2 cellular contexts compared by ENCODE assay signal in the genomic region with DNA sequence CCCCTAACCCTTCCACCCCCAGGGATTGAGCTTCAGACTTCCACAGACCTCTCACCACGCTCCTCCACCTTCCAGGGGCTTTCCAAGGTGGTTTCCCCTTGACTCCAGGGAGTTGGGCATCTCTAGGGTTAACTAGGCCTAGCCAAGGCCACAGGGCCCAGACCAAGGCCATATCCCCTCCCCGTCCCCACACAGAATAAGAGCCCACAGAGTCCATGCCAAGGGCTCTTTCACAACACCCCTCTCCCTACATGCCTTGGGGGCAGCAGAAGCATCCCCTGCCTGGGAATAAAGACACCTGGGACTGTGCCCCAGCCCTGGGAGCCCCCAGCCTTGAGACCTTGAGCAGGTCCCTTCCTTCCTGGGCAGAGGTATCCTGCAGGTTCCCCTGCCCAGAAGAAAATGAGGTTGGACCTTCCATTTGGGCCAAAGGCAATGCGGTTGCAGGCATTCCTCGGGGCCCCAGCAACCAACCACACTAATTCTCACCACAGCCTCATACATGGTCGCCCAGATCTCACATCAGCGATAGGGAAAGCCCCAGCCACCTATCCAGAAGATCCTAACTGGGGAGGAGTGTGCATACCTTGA.
TF ChIP-seq lines count a peak whose summit lies in the region.

No MANE protein-coding gene starts in this region.

TF ChIP-seq in SK-N-SH, 30 proteins besides CTCF, POLR2A, EP300 and RAD21:
- TF ChIP-seq POLR2AphosphoS5 (IDR thresholded peaks at IDR 0.05; ENCODE audit: low read depth, low read length) = no peak
- TF ChIP-seq, protein P1, sequence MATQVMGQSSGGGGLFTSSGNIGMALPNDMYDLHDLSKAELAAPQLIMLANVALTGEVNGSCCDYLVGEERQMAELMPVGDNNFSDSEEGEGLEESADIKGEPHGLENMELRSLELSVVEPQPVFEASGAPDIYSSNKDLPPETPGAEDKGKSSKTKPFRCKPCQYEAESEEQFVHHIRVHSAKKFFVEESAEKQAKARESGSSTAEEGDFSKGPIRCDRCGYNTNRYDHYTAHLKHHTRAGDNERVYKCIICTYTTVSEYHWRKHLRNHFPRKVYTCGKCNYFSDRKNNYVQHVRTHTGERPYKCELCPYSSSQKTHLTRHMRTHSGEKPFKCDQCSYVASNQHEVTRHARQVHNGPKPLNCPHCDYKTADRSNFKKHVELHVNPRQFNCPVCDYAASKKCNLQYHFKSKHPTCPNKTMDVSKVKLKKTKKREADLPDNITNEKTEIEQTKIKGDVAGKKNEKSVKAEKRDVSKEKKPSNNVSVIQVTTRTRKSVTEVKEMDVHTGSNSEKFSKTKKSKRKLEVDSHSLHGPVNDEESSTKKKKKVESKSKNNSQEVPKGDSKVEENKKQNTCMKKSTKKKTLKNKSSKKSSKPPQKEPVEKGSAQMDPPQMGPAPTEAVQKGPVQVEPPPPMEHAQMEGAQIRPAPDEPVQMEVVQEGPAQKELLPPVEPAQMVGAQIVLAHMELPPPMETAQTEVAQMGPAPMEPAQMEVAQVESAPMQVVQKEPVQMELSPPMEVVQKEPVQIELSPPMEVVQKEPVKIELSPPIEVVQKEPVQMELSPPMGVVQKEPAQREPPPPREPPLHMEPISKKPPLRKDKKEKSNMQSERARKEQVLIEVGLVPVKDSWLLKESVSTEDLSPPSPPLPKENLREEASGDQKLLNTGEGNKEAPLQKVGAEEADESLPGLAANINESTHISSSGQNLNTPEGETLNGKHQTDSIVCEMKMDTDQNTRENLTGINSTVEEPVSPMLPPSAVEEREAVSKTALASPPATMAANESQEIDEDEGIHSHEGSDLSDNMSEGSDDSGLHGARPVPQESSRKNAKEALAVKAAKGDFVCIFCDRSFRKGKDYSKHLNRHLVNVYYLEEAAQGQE (IDR thresholded peaks at IDR 0.05; ENCODE audit: low read depth, low read length) = no peak
- no peak for TF ChIP-seq TAF1 (IDR thresholded peaks at IDR 0.05; ENCODE audit: borderline replicate concordance, low read depth, low read length)
- no peak for TF ChIP-seq FOSL2 (IDR thresholded peaks at IDR 0.05; ENCODE audit: borderline replicate concordance, low read depth)
- TF ChIP-seq TEAD4 (IDR thresholded peaks at IDR 0.05; ENCODE audit: borderline replicate concordance, insufficient read depth) = no peak
- TF ChIP-seq MEF2A (IDR thresholded peaks at IDR 0.05; ENCODE audit: borderline replicate concordance, low read depth) = no peak
- no peak for TF ChIP-seq NRF1 (IDR thresholded peaks at IDR 0.05; ENCODE audit: low read depth, low read length)
- TF ChIP-seq RFX5 (IDR thresholded peaks at IDR 0.05; ENCODE audit: low read length) = no peak
- TF ChIP-seq SIN3A (IDR thresholded peaks at IDR 0.05; ENCODE audit: borderline replicate concordance, low read depth, low read length) = no peak
- TF ChIP-seq EZH2phosphoT487 (IDR thresholded peaks at IDR 0.05; ENCODE audit: borderline replicate concordance, low read depth) = no peak
- no peak for TF ChIP-seq JUND (IDR thresholded peaks at IDR 0.05)
- TF ChIP-seq YY1 (IDR thresholded peaks at IDR 0.05; ENCODE audit: low read depth) = no peak
- no peak for TF ChIP-seq FOXJ3 (CRISPR knock-in tag; IDR thresholded peaks at IDR 0.05)
- no peak for TF ChIP-seq NFIC (IDR thresholded peaks at IDR 0.05; ENCODE audit: borderline replicate concordance)
- TF ChIP-seq, protein P2, sequence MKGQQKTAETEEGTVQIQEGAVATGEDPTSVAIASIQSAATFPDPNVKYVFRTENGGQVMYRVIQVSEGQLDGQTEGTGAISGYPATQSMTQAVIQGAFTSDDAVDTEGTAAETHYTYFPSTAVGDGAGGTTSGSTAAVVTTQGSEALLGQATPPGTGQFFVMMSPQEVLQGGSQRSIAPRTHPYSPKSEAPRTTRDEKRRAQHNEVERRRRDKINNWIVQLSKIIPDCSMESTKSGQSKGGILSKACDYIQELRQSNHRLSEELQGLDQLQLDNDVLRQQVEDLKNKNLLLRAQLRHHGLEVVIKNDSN (IDR thresholded peaks at IDR 0.05; ENCODE audit: borderline replicate concordance, low read depth) = no peak
- TF ChIP-seq ELF1 (IDR thresholded peaks at IDR 0.05) = no peak
- TF ChIP-seq, protein P3, sequence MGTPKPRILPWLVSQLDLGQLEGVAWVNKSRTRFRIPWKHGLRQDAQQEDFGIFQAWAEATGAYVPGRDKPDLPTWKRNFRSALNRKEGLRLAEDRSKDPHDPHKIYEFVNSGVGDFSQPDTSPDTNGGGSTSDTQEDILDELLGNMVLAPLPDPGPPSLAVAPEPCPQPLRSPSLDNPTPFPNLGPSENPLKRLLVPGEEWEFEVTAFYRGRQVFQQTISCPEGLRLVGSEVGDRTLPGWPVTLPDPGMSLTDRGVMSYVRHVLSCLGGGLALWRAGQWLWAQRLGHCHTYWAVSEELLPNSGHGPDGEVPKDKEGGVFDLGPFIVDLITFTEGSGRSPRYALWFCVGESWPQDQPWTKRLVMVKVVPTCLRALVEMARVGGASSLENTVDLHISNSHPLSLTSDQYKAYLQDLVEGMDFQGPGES (IDR thresholded peaks at IDR 0.05; ENCODE audit: low read depth, low read length) = no peak
- TF ChIP-seq TCF12 (IDR thresholded peaks at IDR 0.05) = no peak

TF ChIP-seq in SK-N-SH treated with all-trans-retinoic acid at 6 μM for 48 hours, 23 proteins besides CTCF, POLR2A, EP300 and RAD21:
- TF ChIP-seq GLIS3 (CRISPR knock-in tag; IDR thresholded peaks at IDR 0.05) (no peak), ZNF70 (CRISPR knock-in tag; IDR thresholded peaks at IDR 0.05) (no peak)
- TF ChIP-seq, protein P4, sequence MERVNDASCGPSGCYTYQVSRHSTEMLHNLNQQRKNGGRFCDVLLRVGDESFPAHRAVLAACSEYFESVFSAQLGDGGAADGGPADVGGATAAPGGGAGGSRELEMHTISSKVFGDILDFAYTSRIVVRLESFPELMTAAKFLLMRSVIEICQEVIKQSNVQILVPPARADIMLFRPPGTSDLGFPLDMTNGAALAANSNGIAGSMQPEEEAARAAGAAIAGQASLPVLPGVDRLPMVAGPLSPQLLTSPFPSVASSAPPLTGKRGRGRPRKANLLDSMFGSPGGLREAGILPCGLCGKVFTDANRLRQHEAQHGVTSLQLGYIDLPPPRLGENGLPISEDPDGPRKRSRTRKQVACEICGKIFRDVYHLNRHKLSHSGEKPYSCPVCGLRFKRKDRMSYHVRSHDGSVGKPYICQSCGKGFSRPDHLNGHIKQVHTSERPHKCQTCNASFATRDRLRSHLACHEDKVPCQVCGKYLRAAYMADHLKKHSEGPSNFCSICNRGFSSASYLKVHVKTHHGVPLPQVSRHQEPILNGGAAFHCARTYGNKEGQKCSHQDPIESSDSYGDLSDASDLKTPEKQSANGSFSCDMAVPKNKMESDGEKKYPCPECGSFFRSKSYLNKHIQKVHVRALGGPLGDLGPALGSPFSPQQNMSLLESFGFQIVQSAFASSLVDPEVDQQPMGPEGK (CRISPR knock-in tag; IDR thresholded peaks at IDR 0.05; ENCODE audit: borderline replicate concordance) = no peak
